ENCODE assay signal across 14 cellular contexts in the genomic region with DNA sequence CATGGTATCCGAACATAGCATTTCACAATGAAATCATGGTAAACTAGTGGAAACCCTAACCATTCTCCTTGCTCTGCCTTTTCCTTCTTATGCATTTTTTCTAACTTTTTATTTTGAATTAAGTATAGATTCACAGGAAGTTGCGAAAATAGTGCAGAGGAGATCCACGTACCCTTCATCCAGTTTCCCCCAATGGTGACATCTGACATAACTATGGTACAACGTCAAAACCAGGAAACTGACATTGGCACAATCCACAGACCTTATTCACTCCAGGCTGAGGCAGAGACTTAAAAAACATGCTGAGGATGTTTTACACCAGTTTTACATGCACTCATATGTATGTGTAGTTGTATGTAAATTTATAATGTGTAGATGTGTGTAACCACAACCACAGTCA.
"Had no signal": no experiment of that assay in that cellular context is flagged by ENCODE, and none has a peak within 500 bp of the region (broad histone marks: within the 10 kb centered on the region; RNA-seq: fewer than 3 reads in every experiment).

No MANE protein-coding gene starts in this region.

- H3K9me3 Mint-ChIP-seq: stimulated activated memory B cell treated with anti-CD40 and anti-IgM and Interleukin-4, amounts not matched to agents 10 μg/mL and 1 μg/mL and 100 μg/mL, for 72 hours had no signal

- ATAC-seq: esophagus mucosa; left colon; right cardiac atrium; stimulated activated memory B cell treated with anti-CD40 and anti-IgM and Interleukin-4, amounts not matched to agents 10 μg/mL and 1 μg/mL and 100 μg/mL, for 72 hours had no signal

- DNase-seq: activated CD4-positive, alpha-beta memory T cell treated with anti-CD3 and anti-CD28 coated beads, Interleukin-2, amount 10 ng/mL, durations not matched to agents 7 days and 5 days; activated CD8-positive, alpha-beta memory T cell treated with anti-CD3 and anti-CD28 coated beads, Interleukin-2, amount 50 U/mL, for 48 hours; activated naive CD4-positive, alpha-beta T cell treated with anti-CD3 and anti-CD28 coated beads, Interleukin-2, amount 10 ng/mL, durations not matched to agents 7 days and 5 days; amygdala; brain microvascular endothelial cell; glutamatergic neuron; left colon; midbrain; nucleus accumbens; right cardiac atrium; small intestine had no signal

- H3K27me3 Mint-ChIP-seq: activated CD4-positive, alpha-beta memory T cell treated with anti-CD3 and anti-CD28 coated beads, Interleukin-2, amount 10 ng/mL, durations not matched to agents 7 days and 5 days; activated naive CD4-positive, alpha-beta T cell treated with anti-CD3 and anti-CD28 coated beads, Interleukin-2, amount 10 ng/mL, durations not matched to agents 7 days and 5 days; progenitor cell of endocrine pancreas had no signal

- H3K4me3 Mint-ChIP-seq: activated CD4-positive, alpha-beta memory T cell treated with anti-CD3 and anti-CD28 coated beads, Interleukin-2, amount 10 ng/mL, durations not matched to agents 7 days and 5 days; activated naive CD4-positive, alpha-beta T cell treated with anti-CD3 and anti-CD28 coated beads, Interleukin-2, amount 10 ng/mL, durations not matched to agents 7 days and 5 days; stimulated activated memory B cell treated with anti-CD40 and anti-IgM and Interleukin-4, amounts not matched to agents 10 μg/mL and 1 μg/mL and 100 μg/mL, for 72 hours had no signal

- H3K27ac Mint-ChIP-seq: activated CD4-positive, alpha-beta memory T cell treated with anti-CD3 and anti-CD28 coated beads, Interleukin-2, amount 10 ng/mL, durations not matched to agents 7 days and 5 days; activated naive CD4-positive, alpha-beta T cell treated with anti-CD3 and anti-CD28 coated beads, Interleukin-2, amount 10 ng/mL, durations not matched to agents 7 days and 5 days; stimulated activated memory B cell treated with anti-CD40 and anti-IgM and Interleukin-4, amounts not matched to agents 10 μg/mL and 1 μg/mL and 100 μg/mL, for 72 hours had no signal
